8 cellular contexts compared by ENCODE assay signal in genomic region chr7:99504603-99505323, GRCh38. TPM values are rescaled to one million over a fixed set of nuclear protein-coding genes. Genes with fewer than 3 reads are reported as not detected.
DNase-seq lines count a peak whose midpoint lies in the region; ATAC-seq, FAIRE-seq and TF ChIP-seq lines count a peak whose summit lies in the region.

Gene ZKSCAN5, plus strand, starts transcription at chr7:99504662. Its CDS starts 1,383 bp downstream, at chr7:99506045.

- H3K27ac Mint-ChIP-seq in dendritic cell treated with granulocyte-macrophage colony-stimulating factor and Interleukin-4, amounts not matched to agents 40 ng/mL and 50 ng/mL, for 4 days = peak within 1 kb of the TSS; percentile 93

- H3K4me3 ChIP-seq in HepG2 (replicated peaks in 1 of 3; ENCODE audit: insufficient read depth in 1 of 3, low read depth in 2 of 3, low read length in 3 of 3) = peak within 1 kb of the TSS; percentile 87 to 94 (median 88)

- no peak for TF ChIP-seq RAD21 in HepG2 (CRISPR knock-in tag; IDR thresholded peaks at IDR 0.05)

- no peak for TF ChIP-seq EP300 in HepG2 (IDR thresholded peaks at IDR 0.05; ENCODE audit: low read depth in 2 of 2, low read length in 2 of 2)
- TF ChIP-seq EP300 in HepG2 (CRISPR knock-in tag; IDR thresholded peaks at IDR 0.05; ENCODE audit: borderline replicate concordance) = no peak

- no peaks in the 10 kb centered on the region for H3K9me3 Mint-ChIP-seq in dendritic cell treated with granulocyte-macrophage colony-stimulating factor and Interleukin-4, amounts not matched to agents 40 ng/mL and 50 ng/mL, for 4 days

- DNase-seq in NCI-H748 (lab: John Stamatoyannopoulos, UW; ENCODE audit: unreplicated experiment) (peak; percentile 96), HepG2 (ENCODE audit: low spot score) (peak; percentile 90)
- DNase-seq in activated CD4-positive, alpha-beta T cell treated with anti-CD3 and anti-CD28 coated beads, Interleukin-2, amount 50 U/mL, for 1 hour = peak; percentile 97
- peak; percentile 95 to 96 for DNase-seq in stimulated activated CD4-positive, alpha-beta T cell treated with anti-CD3 and anti-CD28 coated beads, Interleukin-2, amount 100 ng/mL, for 48 hours

- 0% methylated on average over 4 of the region's 53 CpGs for WGBS in HepG2 (ENCODE audit: low lambda C conversion rate)

- POLR2A ChIA-PET in HepG2 (lab: Yijun Ruan, JAX) = interaction anchor here (0.7 to 2.0 kb wide), 18 partner anchors 13 to 297 kb away, joined by 3 to 42 read pairs (median 6); partner anchors contain the start of genes ATP5MF, BUD31, FAM200A and KPNA7

- H4K20me1 ChIP-seq in HepG2 (ENCODE audit: insufficient read depth, low read length) = 0 out of 2 replicates have a peak, but pooled peaks cover 3% of the 10 kb centered on the region

- peak; percentile 90 for FAIRE-seq in HepG2 (lab: Jason Lieb, UNC)

- H3K4me3 Mint-ChIP-seq in dendritic cell treated with granulocyte-macrophage colony-stimulating factor and Interleukin-4, amounts not matched to agents 40 ng/mL and 50 ng/mL, for 4 days = peak within 1 kb of the TSS; percentile 84

- TF ChIP-seq POLR2A in HepG2 (IDR thresholded peaks at IDR 0.05; ENCODE audit: insufficient read depth in 1 of 2, low read depth in 2 of 2, low read length in 2 of 2) = peak; percentile 85 to 91

- no peaks in the 10 kb centered on the region for H3K27me3 Mint-ChIP-seq in dendritic cell treated with granulocyte-macrophage colony-stimulating factor and Interleukin-4, amounts not matched to agents 40 ng/mL and 50 ng/mL, for 4 days

- TF ChIP-seq CTCF in C4-2B (conservative IDR thresholded peaks at IDR 0.05) (no peak), HepG2 (CRISPR knock-in tag; IDR thresholded peaks at IDR 0.05) (no peak; the same call in 1 of the 2 replicates)

- peaks cover 36% of the 10 kb centered on the region for H3K79me2 ChIP-seq in HepG2 (ENCODE audit: insufficient read depth, low read length)

- peaks cover 25% of the 10 kb centered on the region for H3K4me1 ChIP-seq in HepG2 (ENCODE audit: insufficient read depth, low read length)

- H3K27ac ChIP-seq in C4-2B (peak within 1 kb of the TSS; percentile 71), HepG2 (ENCODE audit: extremely low read length, insufficient read depth, low read length) (peak within 1 kb of the TSS; percentile 76)

- peak within 1 kb of the TSS; percentile 72 for H2AFZ ChIP-seq in HepG2 (ENCODE audit: low read length)

- peak within 1 kb of the TSS; percentile 93 for H3K4me2 ChIP-seq in HepG2 (ENCODE audit: low read depth, low read length)

- H3K36me3 Mint-ChIP-seq in dendritic cell treated with granulocyte-macrophage colony-stimulating factor and Interleukin-4, amounts not matched to agents 40 ng/mL and 50 ng/mL, for 4 days (ENCODE audit: low read depth) = peaks cover 34% of the 10 kb centered on the region

- CTCF ChIA-PET in HepG2 (lab: Yijun Ruan, JAX; ENCODE audit: low intra/inter-chr PET ratio, low total read pairs) = no interaction called here

- peaks cover 16% of the 10 kb centered on the region for H3K4me1 Mint-ChIP-seq in dendritic cell treated with granulocyte-macrophage colony-stimulating factor and Interleukin-4, amounts not matched to agents 40 ng/mL and 50 ng/mL, for 4 days (ENCODE audit: low read depth)

- no TSS peak for BruUV-seq in HepG2 (replicated peaks; lab: Mats Ljungman, UMichigan)

- peak within 1 kb of the TSS; percentile 80 for H3K9ac ChIP-seq in HepG2 (ENCODE audit: insufficient read depth, low read depth, low read length)

- H3K27me3 ChIP-seq in HepG2 (ENCODE audit: control insufficient read depth in 1 of 2, insufficient read depth in 2 of 2, low read length in 2 of 2) = no peaks in the 10 kb centered on the region; a peak in 1 of 5 replicates

- H3K36me3 ChIP-seq in HepG2 (replicated peaks in 1 of 2; ENCODE audit: control insufficient read depth in 1 of 2, insufficient read depth in 2 of 2, low read length in 2 of 2) = 0 out of 5 replicates have a peak, but pooled peaks cover 0 to 1% of the 10 kb centered on the region in 2 experiments

- no peaks in the 10 kb centered on the region for H3K9me3 ChIP-seq in HepG2 (ENCODE audit: low read length)

- ATAC-seq in GM19372 (IDR thresholded peaks at IDR 0.05; ENCODE audit: low read depth, unreplicated experiment) (peak; percentile 76), HG03521 (IDR thresholded peaks at IDR 0.05; ENCODE audit: unreplicated experiment) (peak; percentile 72), HepG2 (peak; percentile 81)

- intact Hi-C loops in dendritic cell treated with granulocyte-macrophage colony-stimulating factor and Interleukin-4, amounts not matched to agents 40 ng/mL and 50 ng/mL, for 4 days (cut with micrococcal nuclease) = loop anchor here (2.0 to 10.0 kb wide), 2 partner anchors 54 to 110 kb away; partner anchors contain the start of genes ZNF655 and ZSCAN25
- intact Hi-C loops in HepG2 (cut with micrococcal nuclease; ENCODE audit: unreplicated experiment) = loop anchor here (5.0 kb wide), 1 partner anchor 53 kb away; the partner anchor contains the start of gene ZNF655

- in situ Hi-C loops in HepG2 (cut with HindIII; ENCODE audit: extremely low pct_ligation_motif_present, low pct_unique_long_range_greater_than_20kb) = no loop called here

TF ChIP-seq in HepG2, 621 proteins besides CTCF, POLR2A, EP300 and RAD21 (continues in another document):
- TF ChIP-seq ZFX (CRISPR knock-in tag; IDR thresholded peaks at IDR 0.05; ENCODE audit: low read depth) (peak; percentile 88), ZNF251 (CRISPR knock-in tag; IDR thresholded peaks at IDR 0.05) (no peak), ZMAT5 (CRISPR knock-in tag; IDR thresholded peaks at IDR 0.05; ENCODE audit: borderline replicate concordance, low read depth) (no peak), RORA (CRISPR knock-in tag; IDR thresholded peaks at IDR 0.05) (no peak), XRCC5 (optimal IDR thresholded peaks at IDR 0.05; ENCODE audit: low read length) (no peak), CENPT (CRISPR knock-in tag; IDR thresholded peaks at IDR 0.05; ENCODE audit: low read depth) (no peak), TEAD2 (CRISPR knock-in tag; IDR thresholded peaks at IDR 0.05) (no peak), KAT2B (IDR thresholded peaks at IDR 0.05; ENCODE audit: borderline replicate concordance, low read depth, low read length) (no peak), ZNF792 (CRISPR knock-in tag; IDR thresholded peaks at IDR 0.05) (no peak), KDM1A (CRISPR knock-in tag; IDR thresholded peaks at IDR 0.05) (no peak), ZNF720 (CRISPR knock-in tag; IDR thresholded peaks at IDR 0.05) (no peak), ZHX1 (CRISPR knock-in tag; IDR thresholded peaks at IDR 0.05; ENCODE audit: low read depth) (peak; percentile 60), CHD4 (IDR thresholded peaks at IDR 0.05; ENCODE audit: borderline replicate concordance, low read length) (no peak), SMAD9 (CRISPR knock-in tag; IDR thresholded peaks at IDR 0.05) (no peak), SATB2 (CRISPR knock-in tag; IDR thresholded peaks at IDR 0.05) (no peak)

RNA-seq across cellular contexts. Expression of gene ZKSCAN5, which starts in this region (rescaled TPM):
- total RNA-seq in HepG2 (2016; rRNA removed; fragmentation: Illumina TruSeq; extraction: Trizol) = 11.7 and 14.4 TPM in 2 replicates
- total RNA-seq in HepG2 (2016; cell fraction: cytosol; rRNA removed; fragmentation: Illumina TruSeq; extraction: Trizol; ENCODE audit: low read depth) = 2.1 and 2.3 TPM in 2 replicates
- 11.7 and 14.5 TPM in 2 replicates for total RNA-seq in HepG2 (2016; cell fraction: insoluble cytoplasmic fraction; rRNA removed; fragmentation: Illumina TruSeq; extraction: Trizol)
- total RNA-seq in HepG2 (2016; cell fraction: membrane; rRNA removed; fragmentation: Illumina TruSeq; extraction: Trizol) = 7.0 and 7.8 TPM in 2 replicates
- 7.9 and 10.0 TPM in 2 replicates for total RNA-seq in HepG2 (2016; cell fraction: nucleus; rRNA removed; fragmentation: Illumina TruSeq; extraction: Trizol)
- 5.2 and 5.5 TPM in 2 replicates for polyA plus RNA-seq in HepG2 (2011; rRNA removed)
- polyA plus RNA-seq in HepG2 (2011; cell fraction: cytosol; rRNA removed) = 3.4 and 4.6 TPM in 2 replicates
- polyA plus RNA-seq in HepG2 (2011; cell fraction: nucleus; rRNA removed) = 4.1 and 5.2 TPM in 2 replicates
- 5.5 and 5.7 TPM in 2 replicates for polyA plus RNA-seq in HepG2 (2012)
- polyA plus RNA-seq in HepG2 (2016; cell fraction: cytosol; fragmentation: Illumina TruSeq; extraction: Trizol; ENCODE audit: low read depth) = 1.1 TPM in 2 replicates
- 11.4 and 12.4 TPM in 2 replicates for polyA plus RNA-seq in HepG2 (2016; cell fraction: insoluble cytoplasmic fraction; fragmentation: Illumina TruSeq; extraction: Trizol; ENCODE audit: low read depth)
- 3.6 and 3.8 TPM in 2 replicates for polyA plus RNA-seq in HepG2 (2016; cell fraction: membrane; fragmentation: Illumina TruSeq; extraction: Trizol; ENCODE audit: low read depth)
- 12.5 and 12.6 TPM in 2 replicates for polyA plus RNA-seq in HepG2 (2016; cell fraction: nucleus; fragmentation: Illumina TruSeq; extraction: Trizol; ENCODE audit: insufficient read depth, low read depth)
- polyA minus RNA-seq in HepG2 (2011; rRNA and poly(A)+ RNA removed; ENCODE audit: low replicate concordance) = 10.3 and 16.0 TPM in 2 replicates
- polyA minus RNA-seq in HepG2 (2011; cell fraction: cytosol; rRNA and poly(A)+ RNA removed) = 6.9 and 7.2 TPM in 2 replicates
- 13.4 and 16.0 TPM in 2 replicates for polyA minus RNA-seq in HepG2 (2011; cell fraction: nucleus; rRNA and poly(A)+ RNA removed)

Comparison
In these comparisons a context has a peak if more than half of its experiments do, and no peak if none do; other contexts are left out.
1. Peak in every context shown above with its lines: DNase-seq, ATAC-seq, H3K4me3 ChIP-seq and H3K27ac ChIP-seq.